In genomic region chr18:79856119-79857080, GRCh38 we compare ENCODE assay signal across 8 cellular contexts. TPM values are rescaled to one million over a fixed set of nuclear protein-coding genes. Genes with fewer than 3 reads are reported as not detected.
A peak's percentile ranks its signal among the peaks of the same experiment; 100 is the strongest.
DNase-seq lines count a peak whose midpoint lies in the region; ATAC-seq and TF ChIP-seq lines count a peak whose summit lies in the region.

No MANE protein-coding gene starts in this region.

- no peaks in the 10 kb centered on the region for H3K27me3 ChIP-seq in Peyer's patch
- no peaks in the 10 kb centered on the region for H3K27me3 ChIP-seq in aorta (ENCODE audit: control insufficient read depth in 1 of 2, insufficient read depth in 2 of 2, low read length in 1 of 2)

- DNase-seq in GM12865 (ENCODE audit: low read depth) (peak; percentile 61), Peyer's patch (peak in 2 of 3 donors; percentile 22 to 42), germinal center (ENCODE audit: low spot score) (peak; percentile 44), aorta (peak; percentile 23 to 50), T1000 (lab: John Stamatoyannopoulos, UW) (no peak)

- no peak for TF ChIP-seq CTCF in GM12865 (IDR thresholded peaks at IDR 0.05; ENCODE audit: insufficient read depth, low read depth, low read length, missing control alignments)
- TF ChIP-seq CTCF in Peyer's patch (IDR thresholded peaks at IDR 0.05): no peak

- no peak overlapping the region for H3K27ac ChIP-seq in Peyer's patch
- H3K27ac ChIP-seq in aorta (ENCODE audit: low read depth in 1 of 2, low read length in 2 of 2): no peak overlapping the region

- H3K4me1 ChIP-seq in Peyer's patch: peaks cover 0 to 7% (median 0%) of the 10 kb centered on the region in 4 donors
- no peaks in the 10 kb centered on the region for H3K4me1 ChIP-seq in aorta (ENCODE audit: control insufficient read depth in 1 of 2, insufficient read depth in 2 of 2, low read length in 2 of 2)

- H3K4me3 ChIP-seq in GM12865 (ENCODE audit: low read depth, low read length) (no peak overlapping the region), Peyer's patch (no peak overlapping the region), aorta (ENCODE audit: low read length in 2 of 2) (no peak overlapping the region)

- TF ChIP-seq POLR2A in Peyer's patch (IDR thresholded peaks at IDR 0.05): no peak

- no peaks in the 10 kb centered on the region for H3K9me3 ChIP-seq in Peyer's patch
- H3K9me3 ChIP-seq in aorta (ENCODE audit: control insufficient read depth, low read length): no peaks in the 10 kb centered on the region

- peak; percentile 62 for ATAC-seq in HG02642 (IDR thresholded peaks at IDR 0.05; ENCODE audit: poor library complexity, unreplicated experiment)
- ATAC-seq in aorta (ENCODE audit: low FRiP score): no peak
- ATAC-seq in GM18858 (IDR thresholded peaks at IDR 0.05; ENCODE audit: unreplicated experiment): no peak
- no peak for ATAC-seq in HG02840 (IDR thresholded peaks at IDR 0.05; ENCODE audit: low FRiP score, unreplicated experiment)

- 40 to 50% methylated on average over 29 of the region's 29 CpGs for WGBS in aorta, 2 donors

- H3K36me3 ChIP-seq in Peyer's patch (no peaks in the 10 kb centered on the region), aorta (ENCODE audit: control insufficient read depth in 1 of 2, insufficient read depth in 2 of 2, low read length in 1 of 2) (no peaks in the 10 kb centered on the region)

- intact Hi-C loops in aorta (cut with DNase I): no loop called here

RNA-seq across cellular contexts. Expression of gene KCNG2, which starts 58.7 kb away (rescaled TPM):
- total RNA-seq in Peyer's patch (1 to 10 TPM in 3 of 4 donors, not detected in 1; 2.3 to 3.8 (median 3.2) TPM), aorta (1 to 10 TPM in 1 of 2 donors, under 1 TPM in 1; 0.23 to 1.1 TPM)
- not detected for polyA plus RNA-seq in aorta
